ENCODE assay signal across 11 cellular contexts in genomic region chr7:106717254-106717996, GRCh38. TPM values are rescaled to one million over a fixed set of nuclear protein-coding genes. Genes with fewer than 3 reads are reported as not detected.
A peak's percentile ranks its signal among the peaks of the same experiment; 100 is the strongest.
DNase-seq lines count a peak whose midpoint lies in the region; ATAC-seq and TF ChIP-seq lines count a peak whose summit lies in the region.
"Had no signal": no experiment of that assay in that cellular context is flagged by ENCODE, and none has a peak within 500 bp of the region (broad histone marks: within the 10 kb centered on the region; RNA-seq: fewer than 3 reads in every experiment).

No MANE protein-coding gene starts in this region.

- peaks cover 22% of the 10 kb centered on the region for H3K4me1 Mint-ChIP-seq in activated naive CD8-positive, alpha-beta T cell treated with anti-CD3 and anti-CD28 coated beads, Interleukin-2, amount 50 U/mL, for 24 hours
- H3K4me1 Mint-ChIP-seq: WTC11 had no signal

- H3K9me3 ChIP-seq in SU-DHL-6 (ENCODE audit: insufficient read depth, low read length) (no peaks in the 10 kb centered on the region), lower lobe of right lung (no peaks in the 10 kb centered on the region)
- H3K9me3 ChIP-seq: uterus had no signal

- H3K36me3 Mint-ChIP-seq in activated naive CD8-positive, alpha-beta T cell treated with anti-CD3 and anti-CD28 coated beads, Interleukin-2, amount 50 U/mL, for 24 hours (ENCODE audit: low read depth) = peaks cover 3% of the 10 kb centered on the region
- H3K36me3 Mint-ChIP-seq: WTC11 had no signal

- H3K9me2 ChIP-seq in SU-DHL-6 (replicated peaks; ENCODE audit: insufficient read depth, low read length) = no peaks in the 10 kb centered on the region

- H3K9me3 Mint-ChIP-seq in activated naive CD8-positive, alpha-beta T cell treated with anti-CD3 and anti-CD28 coated beads, Interleukin-2, amount 50 U/mL, for 24 hours = peaks cover 15% of the 10 kb centered on the region

- no peak overlapping the region for H3K9ac ChIP-seq in SU-DHL-6 (ENCODE audit: low read length)

- H3K4me3 ChIP-seq in ACC112 (ENCODE audit: low read depth, low read length) (peak overlapping the region; percentile 27; the same call in 1 of the 2 replicates), HL-60 (replicated peaks; ENCODE audit: insufficient read depth, low read length) (no peak overlapping the region), SU-DHL-6 (ENCODE audit: insufficient read depth, low read length, poor library complexity, severe bottlenecking) (no peak overlapping the region), lower lobe of right lung (no peak overlapping the region), H7 (ENCODE audit: insufficient read depth, low read depth, low read length) (no peak overlapping the region)
- H3K4me3 ChIP-seq: uterus had no signal

- peak overlapping the region; percentile 26 for H3K4me2 ChIP-seq in SU-DHL-6 (ENCODE audit: low read depth, low read length, poor library complexity, severe bottlenecking)

- no peak overlapping the region for H3K4me3 Mint-ChIP-seq in activated naive CD8-positive, alpha-beta T cell treated with anti-CD3 and anti-CD28 coated beads, Interleukin-2, amount 50 U/mL, for 24 hours
- H3K4me3 Mint-ChIP-seq: WTC11 had no signal

- H3K4me1 ChIP-seq in ACC112 (ENCODE audit: control insufficient read depth, insufficient read depth, low read length, unreplicated experiment) (peaks cover 25% of the 10 kb centered on the region), lower lobe of right lung (peaks cover 30% of the 10 kb centered on the region)
- H3K4me1 ChIP-seq: uterus had no signal

- no peak overlapping the region for H2AFZ ChIP-seq in ACC112 (ENCODE audit: low read length, unreplicated experiment)
- no peak overlapping the region for H2AFZ ChIP-seq in SU-DHL-6 (ENCODE audit: low read depth, low read length, severe bottlenecking)

- DNase-seq in HL-60 (ENCODE audit: low read depth in 1 of 2, low spot score in 1 of 2) (no peak), lower lobe of right lung (no peak), ureter (ENCODE audit: low spot score) (no peak), NCI-H524 treated with DMSO at 0.1 percent for 48 hours (lab: John Stamatoyannopoulos, UW) (no peak), H7 (no peak)
- DNase-seq in activated naive CD8-positive, alpha-beta T cell treated with anti-CD3 and anti-CD28 coated beads, Interleukin-2, amount 50 U/mL, for 24 hours = no peak
- DNase-seq: DMS79 had no signal

- no peaks in the 10 kb centered on the region for H4K20me1 ChIP-seq in SU-DHL-6 (ENCODE audit: low read depth, low read length)

- peak overlapping the region; percentile 100 for H3K27ac ChIP-seq in ACC112 (ENCODE audit: low read depth, low read length)
- peak overlapping the region; percentile 30 for H3K27ac ChIP-seq in HL-60 (replicated peaks)
- H3K27ac ChIP-seq in SU-DHL-6 (ENCODE audit: low read depth, low read length) = no peak overlapping the region
- H3K27ac ChIP-seq in lower lobe of right lung = peak overlapping the region; percentile 24
- H3K27ac ChIP-seq: uterus had no signal

- intact Hi-C loops in lower lobe of right lung (cut with DNase I) = no loop called here

- H3K27me3 ChIP-seq in ACC112 (ENCODE audit: insufficient read depth, low read length) (no peaks in the 10 kb centered on the region), HL-60 (ENCODE audit: insufficient read depth, poor library complexity, severe bottlenecking) (no peaks in the 10 kb centered on the region), SU-DHL-6 (ENCODE audit: low read length) (no peaks in the 10 kb centered on the region), lower lobe of right lung (ENCODE audit: low read depth) (no peaks in the 10 kb centered on the region), H7 (ENCODE audit: control insufficient read depth, insufficient read depth, low read length) (no peaks in the 10 kb centered on the region)
- H3K27me3 ChIP-seq: uterus had no signal

- no peak overlapping the region for H3K27ac Mint-ChIP-seq in activated naive CD8-positive, alpha-beta T cell treated with anti-CD3 and anti-CD28 coated beads, Interleukin-2, amount 50 U/mL, for 24 hours
- H3K27ac Mint-ChIP-seq: WTC11 had no signal

- H3K27me3 Mint-ChIP-seq in activated naive CD8-positive, alpha-beta T cell treated with anti-CD3 and anti-CD28 coated beads, Interleukin-2, amount 50 U/mL, for 24 hours = no peaks in the 10 kb centered on the region

- H3K36me3 ChIP-seq in ACC112 (ENCODE audit: insufficient read depth, low read length) (no peaks in the 10 kb centered on the region), SU-DHL-6 (ENCODE audit: low read length) (no peaks in the 10 kb centered on the region), lower lobe of right lung (no peaks in the 10 kb centered on the region), H7 (replicated peaks; ENCODE audit: control insufficient read depth, insufficient read depth, low read length) (no peaks in the 10 kb centered on the region)
- H3K36me3 ChIP-seq: uterus had no signal

- no peaks in the 10 kb centered on the region for H3F3A ChIP-seq in SU-DHL-6 (ENCODE audit: insufficient read depth)

- no peak for TF ChIP-seq CTCF in HL-60 (IDR thresholded peaks at IDR 0.05; ENCODE audit: insufficient read depth, low read length)
- no peak for TF ChIP-seq CTCF in SU-DHL-6 (IDR thresholded peaks at IDR 0.05; ENCODE audit: insufficient read depth, low read length, poor library complexity, severe bottlenecking)
- no peak for TF ChIP-seq CTCF in lower lobe of right lung (IDR thresholded peaks at IDR 0.05)

- no peaks in the 10 kb centered on the region for H3K79me2 ChIP-seq in ACC112 (ENCODE audit: control insufficient read depth, insufficient read depth, low read length, unreplicated experiment)
- H3K79me2 ChIP-seq in SU-DHL-6 (ENCODE audit: insufficient read depth, low read length) = no peaks in the 10 kb centered on the region

- no peak for ATAC-seq in lower lobe of right lung
- no peak for ATAC-seq in activated naive CD8-positive, alpha-beta T cell treated with anti-CD3 and anti-CD28 coated beads, Interleukin-2, amount 50 U/mL, for 24 hours

RNA-seq across cellular contexts. Expression of gene CCDC71L, which starts 56.5 kb away (rescaled TPM):
- total RNA-seq in lower lobe of right lung (24.1 TPM), ureter (19.4 TPM)
- total RNA-seq in H7 (2014; rRNA removed; shearing (Covaris generic)) = 33.8 and 34.8 TPM in 2 replicates
